ENCODE assay signal across 8 cellular contexts in the genomic region with DNA sequence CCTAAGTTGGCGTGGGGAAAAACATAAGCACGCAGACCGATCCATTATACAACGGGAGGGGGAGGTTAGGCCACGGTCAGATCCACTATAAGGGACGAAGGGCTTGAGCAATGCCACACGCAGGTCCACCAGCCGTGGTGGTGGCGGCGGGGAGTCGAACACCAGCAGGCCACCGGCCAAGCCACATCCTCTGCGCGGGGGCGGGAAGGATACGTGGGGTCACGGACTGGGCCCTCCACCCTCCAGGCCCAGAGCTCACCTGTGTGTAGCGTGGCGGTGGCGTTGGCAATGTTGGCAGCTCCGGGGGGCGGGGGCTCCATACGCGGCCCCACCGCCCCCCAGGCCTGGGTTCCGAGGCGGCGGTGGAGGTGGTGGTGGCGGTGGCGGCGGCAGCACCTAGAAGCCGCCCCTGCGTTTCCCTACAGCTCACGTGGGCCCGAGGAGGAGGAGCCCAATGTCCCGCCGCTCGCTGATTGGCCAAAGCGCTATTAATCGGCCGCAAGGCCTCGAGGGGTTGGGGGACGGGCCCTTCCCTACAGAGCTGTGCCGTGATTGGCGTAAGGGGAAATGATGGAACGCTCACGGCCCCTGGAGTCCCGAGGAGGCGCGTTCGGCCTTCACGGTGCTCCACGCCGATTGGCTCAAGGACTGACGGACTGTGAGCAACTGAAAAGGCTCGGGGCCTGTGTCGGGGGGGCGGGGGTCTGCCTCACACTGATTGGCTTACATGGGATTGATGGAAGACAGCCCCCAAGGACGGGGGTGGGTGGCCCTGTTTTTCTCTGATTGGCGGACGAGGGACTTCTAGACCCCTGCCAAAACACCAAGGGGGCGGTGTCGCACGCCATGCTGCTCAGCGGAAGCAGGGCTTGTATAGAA. TPM values are rescaled to one million over a fixed set of nuclear protein-coding genes. Genes with fewer than 3 reads are reported as not detected.
A peak's percentile ranks its signal among the peaks of the same experiment; 100 is the strongest.
DNase-seq lines count a peak whose midpoint lies in the region; ATAC-seq and TF ChIP-seq lines count a peak whose summit lies in the region.

ELK1 (minus strand) TSS at position 400 of the 879 bp plus-strand sequence. CDS start 9,122 bp downstream, outside the sequence.

- peaks cover 42% of the 10 kb centered on the region for H3K4me1 Mint-ChIP-seq in nephron progenitor cell
- H3K4me1 Mint-ChIP-seq in stimulated activated naive CD8-positive, alpha-beta T cell treated with anti-CD3 and anti-CD28 coated beads, Interleukin-15, amount 100 ng/mL, for 72 hours, result peaks cover 62% of the 10 kb centered on the region

- H3K27me3 Mint-ChIP-seq in nephron progenitor cell (ENCODE audit: low read depth, poor library complexity), result peaks cover 4% of the 10 kb centered on the region
- H3K27me3 Mint-ChIP-seq in stimulated activated naive CD8-positive, alpha-beta T cell treated with anti-CD3 and anti-CD28 coated beads, Interleukin-15, amount 100 ng/mL, for 72 hours, result no peaks in the 10 kb centered on the region

- no peaks in the 10 kb centered on the region; the same call in 1 of the 2 replicates for H3K36me3 ChIP-seq in H7 (replicated peaks; ENCODE audit: control insufficient read depth, insufficient read depth, low read length)

- no peaks in the 10 kb centered on the region for H3K27me3 ChIP-seq in H7 (ENCODE audit: control insufficient read depth, insufficient read depth, low read length)

- TF ChIP-seq CTCF in fibroblast of the aortic adventitia (IDR thresholded peaks at IDR 0.05; ENCODE audit: insufficient read depth, low read length) (no peak), nephron progenitor cell (IDR thresholded peaks at IDR 0.05) (no peak)

- peak; percentile 100 for DNase-seq in ELF-1 (ENCODE audit: low read depth, low spot score)
- DNase-seq in H7, result peak; percentile 94
- DNase-seq in M059J (ENCODE audit: low read depth), result peak; percentile 99
- peak; percentile 93 to 95 for DNase-seq in SHP77 (lab: John Stamatoyannopoulos, UW)
- peak; percentile 86 for DNase-seq in activated gamma-delta T cell (lab: John Stamatoyannopoulos, UW)
- peak; percentile 97 for DNase-seq in fibroblast of the aortic adventitia (ENCODE audit: low read depth)
- DNase-seq in nephron progenitor cell, result peak; percentile 88
- DNase-seq in stimulated activated naive CD8-positive, alpha-beta T cell treated with anti-CD3 and anti-CD28 coated beads, Interleukin-15, amount 100 ng/mL, for 72 hours, result peak; percentile 85 to 94

- H3K4me3 Mint-ChIP-seq in nephron progenitor cell, result peak within 1 kb of the TSS; percentile 87
- peak within 1 kb of the TSS; percentile 91 to 96 for H3K4me3 Mint-ChIP-seq in stimulated activated naive CD8-positive, alpha-beta T cell treated with anti-CD3 and anti-CD28 coated beads, Interleukin-15, amount 100 ng/mL, for 72 hours

- peak within 1 kb of the TSS; percentile 74 for H3K4me3 ChIP-seq in H7 (ENCODE audit: insufficient read depth, low read depth, low read length)
- H3K4me3 ChIP-seq in fibroblast of the aortic adventitia (ENCODE audit: low read depth, low read length), result peak within 1 kb of the TSS; percentile 76

- peak; percentile 95 for ATAC-seq in stimulated activated naive CD8-positive, alpha-beta T cell treated with anti-CD3 and anti-CD28 coated beads, Interleukin-15, amount 100 ng/mL, for 72 hours

- peaks cover 31% of the 10 kb centered on the region for H3K36me3 Mint-ChIP-seq in nephron progenitor cell (ENCODE audit: low read depth)

- peak within 1 kb of the TSS; percentile 96 for H3K27ac Mint-ChIP-seq in nephron progenitor cell
- H3K27ac Mint-ChIP-seq in stimulated activated naive CD8-positive, alpha-beta T cell treated with anti-CD3 and anti-CD28 coated beads, Interleukin-15, amount 100 ng/mL, for 72 hours, result peak within 1 kb of the TSS; percentile 93 to 98

- peaks cover 65% of the 10 kb centered on the region for H3K9me3 Mint-ChIP-seq in nephron progenitor cell
- no peaks in the 10 kb centered on the region for H3K9me3 Mint-ChIP-seq in stimulated activated naive CD8-positive, alpha-beta T cell treated with anti-CD3 and anti-CD28 coated beads, Interleukin-15, amount 100 ng/mL, for 72 hours

RNA-seq across cellular contexts. Expression of gene ELK1, which starts in this region (rescaled TPM):
- total RNA-seq in H7 (2014; rRNA removed; shearing (Covaris generic)), result 32.7 and 33.8 TPM in 2 replicates
- 37.9 and 51.0 TPM in 2 replicates for total RNA-seq in M059J (2014; rRNA removed; shearing (Covaris generic))
- total RNA-seq in fibroblast of the aortic adventitia (ENCODE audit: low replicate concordance), result 13.3 and 22.9 TPM in 2 replicates

Comparison
In these comparisons a context has a peak if more than half of its experiments do, and no peak if none do; other contexts are left out.
1. Peak in every context shown above with its lines: DNase-seq, ATAC-seq and H3K4me3 ChIP-seq.